ENCODE assay signal across 19 cellular contexts in the genomic region with DNA sequence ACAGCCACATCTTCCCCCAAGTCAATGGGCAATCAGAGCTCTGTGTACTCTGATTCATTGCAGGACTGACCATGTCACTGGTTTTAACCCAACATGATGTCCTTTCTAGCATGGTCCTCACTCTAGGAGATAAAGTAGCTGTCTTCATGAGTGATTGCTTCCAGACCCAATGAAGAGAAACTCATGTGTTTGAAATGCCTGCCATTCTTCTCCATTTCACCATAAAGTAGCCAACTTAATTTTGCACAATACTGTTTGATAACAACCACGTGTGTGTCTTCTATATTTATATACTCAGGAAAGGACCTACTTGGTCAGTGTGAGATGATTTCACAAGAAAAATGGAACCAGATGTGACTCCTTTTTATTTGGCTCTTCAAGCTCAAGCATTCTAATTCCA.
A peak's percentile ranks its signal among the peaks of the same experiment; 100 is the strongest.
DNase-seq lines count a peak whose midpoint lies in the region; ATAC-seq, FAIRE-seq and TF ChIP-seq lines count a peak whose summit lies in the region.
"Had no signal": no experiment of that assay in that cellular context is flagged by ENCODE, and none has a peak within 500 bp of the region (broad histone marks: within the 10 kb centered on the region; RNA-seq: fewer than 3 reads in every experiment).

No MANE protein-coding gene starts in this region.

- no peak overlapping the region for H3K27ac ChIP-seq in astrocyte (ENCODE audit: low read depth, low read length)
- H3K27ac ChIP-seq in CD8-positive, alpha-beta T cell (ENCODE audit: low read depth, low read length) = no peak overlapping the region
- H3K27ac ChIP-seq: PC-9, SK-N-MC had no signal

- peaks cover 14% of the 10 kb centered on the region for H3K4me1 ChIP-seq in astrocyte (ENCODE audit: insufficient read depth, low read length)
- H3K4me1 ChIP-seq in CD8-positive, alpha-beta T cell (ENCODE audit: insufficient read depth, low read length) = peaks cover 8% of the 10 kb centered on the region

- H3K4me1 Mint-ChIP-seq in astrocyte (ENCODE audit: low read depth, unreplicated experiment) = peaks cover 16% of the 10 kb centered on the region
- H3K4me1 Mint-ChIP-seq in CD8-positive, alpha-beta T cell (ENCODE audit: low read depth) = peaks cover 8% of the 10 kb centered on the region
- peaks cover 15% of the 10 kb centered on the region for H3K4me1 Mint-ChIP-seq in activated T-cell treated with anti-CD3 and anti-CD28 coated beads, Interleukin-2, amount 50 U/mL, for 24 hours (ENCODE audit: low read depth)
- H3K4me1 Mint-ChIP-seq: CD14-positive monocyte had no signal

- H2AFZ ChIP-seq in astrocyte (ENCODE audit: low read depth, low read length) = no peak overlapping the region
- H2AFZ ChIP-seq: PC-9 had no signal

- H3K4me3 Mint-ChIP-seq in astrocyte (ENCODE audit: unreplicated experiment) = no peak overlapping the region
- no peak overlapping the region for H3K4me3 Mint-ChIP-seq in CD8-positive, alpha-beta T cell
- no peak overlapping the region for H3K4me3 Mint-ChIP-seq in activated T-cell treated with anti-CD3 and anti-CD28 coated beads, Interleukin-2, amount 50 U/mL, for 24 hours
- H3K4me3 Mint-ChIP-seq: CD14-positive monocyte had no signal

- CTCF ChIA-PET in CD8-positive, alpha-beta T cell (lab: Charles Lee) = no interaction called here

- H3K9me3 Mint-ChIP-seq in astrocyte (ENCODE audit: unreplicated experiment) = peaks cover 2% of the 10 kb centered on the region
- no peaks in the 10 kb centered on the region for H3K9me3 Mint-ChIP-seq in CD8-positive, alpha-beta T cell
- H3K9me3 Mint-ChIP-seq in activated T-cell treated with anti-CD3 and anti-CD28 coated beads, Interleukin-2, amount 50 U/mL, for 24 hours = no peaks in the 10 kb centered on the region

- H3K27me3 Mint-ChIP-seq in astrocyte (ENCODE audit: low read depth, unreplicated experiment) = peaks cover 9% of the 10 kb centered on the region
- H3K27me3 Mint-ChIP-seq in CD8-positive, alpha-beta T cell (ENCODE audit: low read depth) = no peaks in the 10 kb centered on the region
- no peaks in the 10 kb centered on the region for H3K27me3 Mint-ChIP-seq in activated T-cell treated with anti-CD3 and anti-CD28 coated beads, Interleukin-2, amount 50 U/mL, for 24 hours

- no peaks in the 10 kb centered on the region for H4K20me1 ChIP-seq in astrocyte (ENCODE audit: insufficient read depth, low read length)

- H3K9ac ChIP-seq in astrocyte (ENCODE audit: low read length) = no peak overlapping the region

- POLR2A ChIA-PET in CD8-positive, alpha-beta T cell (lab: Charles Lee) = interaction anchor here (0.6 kb wide), 1 partner anchor 1891 kb away, joined by 3 read pairs; no protein-coding TSS in a partner anchor

- H3K36me3 ChIP-seq in astrocyte (ENCODE audit: insufficient read depth, low read length) (no peaks in the 10 kb centered on the region), H7 (replicated peaks; ENCODE audit: control insufficient read depth, insufficient read depth, low read length) (no peaks in the 10 kb centered on the region)
- H3K36me3 ChIP-seq in CD8-positive, alpha-beta T cell (ENCODE audit: insufficient read depth, low read length) = no peaks in the 10 kb centered on the region

- H3K79me2 ChIP-seq in astrocyte (ENCODE audit: insufficient read depth, low read length) = no peaks in the 10 kb centered on the region

- no peaks in the 10 kb centered on the region for H3K36me3 Mint-ChIP-seq in astrocyte (ENCODE audit: low read depth, unreplicated experiment)
- no peaks in the 10 kb centered on the region for H3K36me3 Mint-ChIP-seq in CD8-positive, alpha-beta T cell
- no peaks in the 10 kb centered on the region for H3K36me3 Mint-ChIP-seq in activated T-cell treated with anti-CD3 and anti-CD28 coated beads, Interleukin-2, amount 50 U/mL, for 24 hours (ENCODE audit: low read depth)
- H3K36me3 Mint-ChIP-seq: CD14-positive monocyte had no signal

- H3K27me3 ChIP-seq in astrocyte (ENCODE audit: insufficient read depth, low read length) (no peaks in the 10 kb centered on the region), H7 (ENCODE audit: control insufficient read depth, insufficient read depth, low read length) (no peaks in the 10 kb centered on the region)
- no peaks in the 10 kb centered on the region for H3K27me3 ChIP-seq in CD8-positive, alpha-beta T cell (ENCODE audit: insufficient read depth, low read length)

- peak; percentile 37 for FAIRE-seq in astrocyte (lab: Jason Lieb, UNC)
- FAIRE-seq: G401.6 had no signal

- H3K27ac Mint-ChIP-seq in astrocyte (ENCODE audit: unreplicated experiment) = no peak overlapping the region
- H3K27ac Mint-ChIP-seq in CD8-positive, alpha-beta T cell = no peak overlapping the region
- H3K27ac Mint-ChIP-seq in activated T-cell treated with anti-CD3 and anti-CD28 coated beads, Interleukin-2, amount 50 U/mL, for 24 hours = no peak overlapping the region

- H3K4me3 ChIP-seq in astrocyte (ENCODE audit: insufficient read depth, low read depth, low read length) (no peak overlapping the region), foreskin fibroblast (ENCODE audit: low read depth in 1 of 2, low read length in 2 of 2) (no peak overlapping the region), H7 (ENCODE audit: insufficient read depth, low read depth, low read length) (no peak overlapping the region)
- no peak overlapping the region for H3K4me3 ChIP-seq in CD8-positive, alpha-beta T cell (ENCODE audit: low read depth, low read length)
- H3K4me3 ChIP-seq: PC-9, SK-N-MC had no signal

- no peak for ATAC-seq in CD8-positive, alpha-beta T cell

- intact Hi-C loops in CD8-positive, alpha-beta T cell (cut with DNase I, micrococcal nuclease) = no loop called here

- H3K9me3 ChIP-seq in astrocyte (ENCODE audit: insufficient read depth, low read depth, low read length) = no peaks in the 10 kb centered on the region
- H3K9me3 ChIP-seq in CD8-positive, alpha-beta T cell (ENCODE audit: low read length) = no peaks in the 10 kb centered on the region

- no peak overlapping the region for H3K4me2 ChIP-seq in astrocyte (ENCODE audit: low read length)
- H3K4me2 ChIP-seq: PC-9 had no signal

- DNase-seq in EL = peak; percentile 4
- no peak for DNase-seq in astrocyte (ENCODE audit: low read depth)
- peak; percentile 59 to 73 for DNase-seq in foreskin fibroblast
- no peak for DNase-seq in H7
- no peak for DNase-seq in CD8-positive, alpha-beta T cell
- DNase-seq in activated T-cell treated with anti-CD3 and anti-CD28 coated beads, Interleukin-2, amount 50 U/mL, for 24 hours = no peak
- no peak for DNase-seq in iPS-NIHi11 (ENCODE audit: low spot score)
- DNase-seq: DMS53, GOT3, Karpas-422, MM.1S, NCI-H1105 treated with DMSO at 0.1 percent for 48 hours, NCI-H187 treated with DMSO at 0.1 percent for 48 hours, NCI-H446, NCI-H774, PC-9 had no signal

- TF ChIP-seq CTCF in astrocyte (IDR thresholded peaks at IDR 0.05; ENCODE audit: insufficient read depth, low read depth, low read length) = no peak
- TF ChIP-seq CTCF in foreskin fibroblast (IDR thresholded peaks at IDR 0.05; ENCODE audit: low read depth, low read length) = no peak
- no peak for TF ChIP-seq CTCF in CD8-positive, alpha-beta T cell (IDR thresholded peaks at IDR 0.05)

Comparison
In these comparisons a context has a peak if more than half of its experiments do, and no peak if none do; other contexts are left out.
1. DNase-seq: peak in EL (single experiment) and foreskin fibroblast (2 of 2); none in astrocyte (single experiment), H7 (single experiment), CD8-positive, alpha-beta T cell (0 of 7), activated T-cell treated with anti-CD3 and anti-CD28 coated beads, Interleukin-2, amount 50 U/mL, for 24 hours (single experiment) and iPS-NIHi11 (single experiment).